Comparison of ENCODE assay signal across 30 cellular contexts in genomic region chr17:56725144-56725543, GRCh38.
"Had no signal": no experiment of that assay in that cellular context is flagged by ENCODE, and none has a peak within 500 bp of the region (broad histone marks: within the 10 kb centered on the region; RNA-seq: fewer than 3 reads in every experiment).

No MANE protein-coding gene starts in this region.

- H3K27ac ChIP-seq: ascending aorta, cardiac muscle cell, VCaP had no signal

- H3K9me3 ChIP-seq: ascending aorta had no signal

- H3K36me3 ChIP-seq: ascending aorta, cardiac muscle cell had no signal

- H3K4me3 ChIP-seq: ascending aorta, cardiac muscle cell had no signal

- DNase-seq: activated B cell treated with CpG ODN at 0.5 μM for 24 hours; activated CD4-positive, alpha-beta memory T cell treated with anti-CD3 and anti-CD28 coated beads, Interleukin-2, amount 10 ng/mL, durations not matched to agents 7 days and 5 days; activated CD4-positive, alpha-beta T cell treated with anti-CD3 and anti-CD28 coated beads for 4 hours; activated CD4-positive, alpha-beta T cell treated with anti-CD3 and anti-CD28 coated beads, Interleukin-2, amount 10 ng/mL, durations not matched to agents 24 days and 14 days; activated CD4-positive, alpha-beta T cell treated with anti-CD3 and anti-CD28 coated beads, Interleukin-2, amount 50 U/mL, for 48 hours; activated CD4-positive, CD25-positive, alpha-beta regulatory T cell treated with anti-CD3 and anti-CD28 coated beads, Interleukin-2, amount 50 U/mL, for 72 hours; activated CD8-positive, alpha-beta memory T cell treated with anti-CD3 and anti-CD28 coated beads for 24 hours; activated CD8-positive, alpha-beta memory T cell treated with anti-CD3 and anti-CD28 coated beads, Interleukin-2, amount 10 ng/mL, durations not matched to agents 7 days and 5 days; activated CD8-positive, alpha-beta memory T cell treated with anti-CD3 and anti-CD28 coated beads, Interleukin-2, amount 50 U/mL, for 48 hours; activated CD8-positive, alpha-beta T cell treated with anti-CD3 and anti-CD28 coated beads, Interleukin-2, amount 10 ng/mL, durations not matched to agents 7 days and 5 days; activated effector memory CD4-positive, alpha-beta T cell treated with Interleukin-2 at 50 U/mL for 16 hours; activated gamma-delta T cell; activated naive CD4-positive, alpha-beta T cell treated with anti-CD3 and anti-CD28 coated beads, Interleukin-2, amount 10 ng/mL, durations not matched to agents 7 days and 5 days; activated naive CD4-positive, alpha-beta T cell treated with Interleukin-2 at 50 U/mL for 16 hours; activated naive CD8-positive, alpha-beta T cell treated with anti-CD3 and anti-CD28 coated beads, Interleukin-2, amount 10 ng/mL, durations not matched to agents 7 days and 5 days; activated naive CD8-positive, alpha-beta T cell treated with anti-CD3 and anti-CD28 coated beads, Interleukin-2, amount 50 U/mL, for 24 hours; activated T-cell treated with anti-CD3 and anti-CD28 coated beads, Interleukin-2, amount 50 U/mL, for 24 hours; activated T-cell treated with anti-CD3 and anti-CD28 coated beads, Interleukin-2, amount 50 U/mL, for 48 hours; amygdala; anterior cingulate cortex; caudate nucleus; cerebellar nuclear complex; T-helper 1 cell; T-helper 2 cell; T-helper 9 cell had no signal

- ATAC-seq: activated CD8-positive, alpha-beta memory T cell treated with anti-CD3 and anti-CD28 coated beads, Interleukin-2, amount 10 ng/mL, durations not matched to agents 7 days and 5 days; activated CD8-positive, alpha-beta T cell treated with anti-CD3 and anti-CD28 coated beads, Interleukin-2, amount 10 ng/mL, durations not matched to agents 7 days and 5 days; activated naive CD8-positive, alpha-beta T cell treated with anti-CD3 and anti-CD28 coated beads, Interleukin-2, amount 50 U/mL, for 24 hours had no signal

- H3K4me1 ChIP-seq: ascending aorta had no signal

- FAIRE-seq: bronchial epithelial cell, TTC549 had no signal

- H3K27me3 ChIP-seq: ascending aorta, cardiac muscle cell had no signal
